17 cellular contexts compared by ENCODE assay signal in the genomic region with DNA sequence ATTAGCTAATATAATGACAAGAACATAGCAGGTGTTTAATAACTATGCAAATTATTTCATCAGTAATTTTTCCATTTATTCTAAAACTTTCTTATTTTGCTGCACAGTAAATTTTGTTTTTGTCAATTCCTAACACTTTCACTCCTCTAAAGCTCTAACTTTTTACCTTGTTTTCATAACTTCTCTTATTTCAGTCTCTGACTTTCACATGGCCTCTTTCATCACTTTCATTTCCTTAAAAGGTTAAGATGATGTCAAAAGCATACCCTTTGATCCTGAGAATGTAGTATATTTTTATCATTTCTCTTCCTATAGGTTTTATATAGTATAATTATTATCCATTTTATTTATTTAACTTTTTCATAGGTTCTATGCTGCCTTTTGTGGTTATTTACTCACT.
DNase-seq lines count a peak whose midpoint lies in the region; ATAC-seq and TF ChIP-seq lines count a peak whose summit lies in the region.
"Had no signal": no experiment of that assay in that cellular context is flagged by ENCODE, and none has a peak within 500 bp of the region (broad histone marks: within the 10 kb centered on the region; RNA-seq: fewer than 3 reads in every experiment).

No MANE protein-coding gene starts in this region.

- no peaks in the 10 kb centered on the region for H3K36me3 Mint-ChIP-seq in activated CD4-positive, alpha-beta memory T cell treated with anti-CD3 and anti-CD28 coated beads for 36 hours
- H3K36me3 Mint-ChIP-seq: CD8-positive, alpha-beta T cell had no signal

- in situ Hi-C loops in astrocyte of the spinal cord (cut with HindIII; ENCODE audit: low sequenced_read_pairs), result no loop called here

- no peaks in the 10 kb centered on the region for H3K4me1 ChIP-seq in MM.1S (ENCODE audit: low read length)
- H3K4me1 ChIP-seq in foreskin keratinocyte, result no peaks in the 10 kb centered on the region
- H3K4me1 ChIP-seq: adrenal gland, vagina had no signal

- CTCF ChIA-PET in activated CD4-positive, alpha-beta memory T cell treated with anti-CD3 and anti-CD28 coated beads for 36 hours (lab: Charles Lee), result no interaction called here

- no peaks in the 10 kb centered on the region for H3F3A ChIP-seq in MM.1S (ENCODE audit: insufficient read depth, low read length)

- H3K27ac ChIP-seq in MM.1S (ENCODE audit: low read length), result no peak overlapping the region
- H3K27ac ChIP-seq in foreskin keratinocyte, result no peak overlapping the region
- H3K27ac ChIP-seq: adrenal gland, vagina had no signal

- peak; percentile 78 for ATAC-seq in GM18519 (IDR thresholded peaks at IDR 0.05; ENCODE audit: low FRiP score, unreplicated experiment)
- ATAC-seq in HG02759 (IDR thresholded peaks at IDR 0.05; ENCODE audit: unreplicated experiment), result peak; percentile 63
- ATAC-seq in foreskin keratinocyte, result no peak
- no peak for ATAC-seq in GM19455 (IDR thresholded peaks at IDR 0.05; ENCODE audit: unreplicated experiment)
- ATAC-seq: CD8-positive, alpha-beta T cell; Right ventricle myocardium inferior had no signal

- H3K9me2 ChIP-seq in MM.1S (replicated peaks; ENCODE audit: insufficient read depth, low read length), result no peaks in the 10 kb centered on the region

- no peak for TF ChIP-seq CTCF in MM.1S (IDR thresholded peaks at IDR 0.05; ENCODE audit: low read length)
- no peak for TF ChIP-seq CTCF in astrocyte of the spinal cord (IDR thresholded peaks at IDR 0.05; ENCODE audit: low read depth, low read length)
- TF ChIP-seq CTCF in foreskin keratinocyte (conservative IDR thresholded peaks at IDR 0.05), result no peak

- no peaks in the 10 kb centered on the region for H3K27me3 Mint-ChIP-seq in activated CD4-positive, alpha-beta memory T cell treated with anti-CD3 and anti-CD28 coated beads for 36 hours

- H4K20me1 ChIP-seq in MM.1S (ENCODE audit: insufficient read depth, low read length), result no peaks in the 10 kb centered on the region

- H3K4me3 ChIP-seq in MM.1S (ENCODE audit: low read length) (no peak overlapping the region), astrocyte of the spinal cord (ENCODE audit: low read depth, low read length) (no peak overlapping the region)
- H3K4me3 ChIP-seq: adrenal gland, vagina had no signal

- intact Hi-C loops in activated CD4-positive, alpha-beta memory T cell treated with anti-CD3 and anti-CD28 coated beads for 36 hours (cut with micrococcal nuclease), result no loop called here

- H3K4me1 Mint-ChIP-seq in activated CD4-positive, alpha-beta memory T cell treated with anti-CD3 and anti-CD28 coated beads for 36 hours (ENCODE audit: low read depth), result no peaks in the 10 kb centered on the region

- no peak overlapping the region for H3K4me2 ChIP-seq in MM.1S (ENCODE audit: low read depth, low read length)

- no peak overlapping the region for H2AFZ ChIP-seq in MM.1S (ENCODE audit: low read length)

- POLR2A ChIA-PET in activated CD4-positive, alpha-beta memory T cell treated with anti-CD3 and anti-CD28 coated beads for 36 hours (lab: Charles Lee), result no interaction called here

- H3K79me2 ChIP-seq in MM.1S (ENCODE audit: low read length), result no peaks in the 10 kb centered on the region

- no peaks in the 10 kb centered on the region for H3K9me3 ChIP-seq in MM.1S (replicated peaks; ENCODE audit: insufficient read depth, low read length)
- H3K9me3 ChIP-seq: adrenal gland, vagina had no signal

- no peaks in the 10 kb centered on the region for H3K36me3 ChIP-seq in MM.1S (replicated peaks; ENCODE audit: insufficient read depth, low read length)
- H3K36me3 ChIP-seq: adrenal gland, vagina had no signal

- no peak overlapping the region for H3K9ac ChIP-seq in MM.1S (ENCODE audit: low read length)

- no peak overlapping the region for H3K27ac Mint-ChIP-seq in activated CD4-positive, alpha-beta memory T cell treated with anti-CD3 and anti-CD28 coated beads for 36 hours
- H3K27ac Mint-ChIP-seq: CD8-positive, alpha-beta T cell had no signal

- H3K27me3 ChIP-seq in MM.1S (replicated peaks; ENCODE audit: insufficient read depth, low read length) (no peaks in the 10 kb centered on the region), foreskin keratinocyte (no peaks in the 10 kb centered on the region)
- H3K27me3 ChIP-seq: adrenal gland, vagina had no signal

- DNase-seq in MM.1S, result peak; percentile 9
- peak; percentile 22 for DNase-seq in astrocyte of the spinal cord (ENCODE audit: low read depth, low spot score)
- DNase-seq in activated CD4-positive, alpha-beta memory T cell treated with anti-CD3 and anti-CD28 coated beads for 36 hours, result no peak
- DNase-seq in foreskin keratinocyte, result no peak
- no peak for DNase-seq in GF-D8 (lab: John Stamatoyannopoulos, UW)
- DNase-seq: activated CD4-positive, CD25-positive, alpha-beta regulatory T cell treated with anti-CD3 and anti-CD28 coated beads, Interleukin-2, amount 50 U/mL, for 72 hours; activated effector memory CD4-positive, alpha-beta T cell treated with Interleukin-2 at 50 U/mL for 16 hours; adrenal gland; CD8-positive, alpha-beta T cell; DND-41; Kasumi-1; stimulated activated CD4-positive, alpha-beta T cell treated with anti-CD3 and anti-CD28 coated beads, Interleukin-2, amount 100 ng/mL, for 24 hours had no signal

- no peak overlapping the region for H3K4me3 Mint-ChIP-seq in activated CD4-positive, alpha-beta memory T cell treated with anti-CD3 and anti-CD28 coated beads for 36 hours
- H3K4me3 Mint-ChIP-seq: CD8-positive, alpha-beta T cell had no signal

- H3K9me3 Mint-ChIP-seq in activated CD4-positive, alpha-beta memory T cell treated with anti-CD3 and anti-CD28 coated beads for 36 hours, result peaks cover 11% of the 10 kb centered on the region

Comparison
In these comparisons a context has a peak if more than half of its experiments do, and no peak if none do; other contexts are left out.
1. ATAC-seq: peak in GM18519 (single experiment) and HG02759 (single experiment); none in foreskin keratinocyte (single experiment) and GM19455 (single experiment).
2. DNase-seq: peak in MM.1S (single experiment) and astrocyte of the spinal cord (single experiment); none in activated CD4-positive, alpha-beta memory T cell treated with anti-CD3 and anti-CD28 coated beads for 36 hours (single experiment), foreskin keratinocyte (0 of 2) and GF-D8 (single experiment).